In the genomic region with DNA sequence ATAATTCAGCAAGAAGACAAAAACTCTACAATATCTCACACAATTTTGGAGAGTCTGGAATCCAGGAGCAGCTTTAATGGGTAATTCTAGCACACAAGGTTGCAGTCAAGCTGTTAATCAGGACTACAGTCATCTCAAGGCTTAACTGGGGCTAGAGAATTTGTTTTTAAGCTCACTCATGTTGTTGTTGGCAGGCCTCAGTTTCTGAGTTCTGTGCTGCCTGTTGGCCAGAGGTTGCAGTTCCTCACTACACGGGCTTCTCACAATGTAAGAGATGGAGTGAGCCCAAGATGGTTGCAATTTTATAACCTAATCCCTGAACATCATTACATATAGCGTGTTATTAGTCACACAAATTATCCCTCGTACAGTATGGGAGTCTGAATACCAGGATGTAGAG, we compare ENCODE assay signal across 21 cellular contexts. TPM values are rescaled to one million over a fixed set of nuclear protein-coding genes. Genes with fewer than 3 reads are reported as not detected.
"Had no signal": no experiment of that assay in that cellular context is flagged by ENCODE, and none has a peak within 500 bp of the region (broad histone marks: within the 10 kb centered on the region; RNA-seq: fewer than 3 reads in every experiment).

No MANE protein-coding gene starts in this region.

- DNase-seq: activated CD4-positive, alpha-beta memory T cell treated with anti-CD3 and anti-CD28 coated beads for 36 hours; activated CD4-positive, alpha-beta T cell treated with anti-CD3 and anti-CD28 coated beads for 4 hours; activated gamma-delta T cell treated with Interleukin-2 at 50 U/mL for 16 hours; activated T-cell treated with anti-CD3 and anti-CD28 coated beads for 4 hours; amniotic stem cell; erythroblast; foreskin fibroblast; glutamatergic neuron; hippocampal formation; islet precursor cell; stimulated activated CD4-positive, alpha-beta T cell treated with anti-CD3 and anti-CD28 coated beads, Interleukin-2, amount 100 ng/mL, for 24 hours; stimulated activated naive CD8-positive, alpha-beta T cell treated with anti-CD3 and anti-CD28 coated beads, Interleukin-15, Interleukin-2, amounts not matched to agents 100 U/mL and 50 U/mL, for 24 hours; transverse colon; uterus had no signal

- H3K9me3 ChIP-seq: neutrophil, transverse colon, uterus had no signal

- H3K4me3 ChIP-seq: coronary artery, transverse colon, uterus had no signal

- ATAC-seq: natural killer cell treated with Interleukin-12 subunit alpha and Interleukin-12 subunit beta and Interleukin-15 and Interleukin-18, amount 100 ng/mL, for 72 hours; stimulated activated naive CD8-positive, alpha-beta T cell treated with anti-CD3 and anti-CD28 coated beads, Interleukin-15, Interleukin-2, amounts not matched to agents 100 U/mL and 50 U/mL, for 24 hours; WTC11 had no signal

- H3K9ac ChIP-seq: parathyroid adenoma had no signal

- H3K4me1 ChIP-seq: parathyroid adenoma, transverse colon, uterus had no signal

- H3K27ac ChIP-seq: coronary artery, neutrophil, parathyroid adenoma, transverse colon, uterus had no signal

- H3K27me3 ChIP-seq: neutrophil, transverse colon, uterus had no signal

- H3K36me3 ChIP-seq: neutrophil, transverse colon, uterus had no signal

RNA-seq across cellular contexts. Expression of a gene that starts 50.6 kb away (rescaled TPM):
- total RNA-seq: activated CD4-positive, alpha-beta memory T cell treated with anti-CD3 and anti-CD28 coated beads for 36 hours; activated T-helper 1 cell treated with anti-CD3 and anti-CD28 coated beads, Interleukin-12 subunit alpha, Interleukin-12 subunit beta, Interleukin-2, Interleukin-4 antibody, amounts not matched to agents 30 ng/mL and 10 ng/mL and 1 ng/mL, durations not matched to agents 14 hours and 24 hours and 36 hours; lung microvascular endothelial cell; natural killer cell treated with Interleukin-12 subunit alpha and Interleukin-12 subunit beta and Interleukin-15 and Interleukin-18, amount 100 ng/mL, for 72 hours had no signal
